8 cellular contexts compared by ENCODE assay signal in genomic region chr17:7842380-7842949, GRCh38. TPM values are rescaled to one million over a fixed set of nuclear protein-coding genes. Genes with fewer than 3 reads are reported as not detected.
DNase-seq lines count a peak whose midpoint lies in the region; ATAC-seq and TF ChIP-seq lines count a peak whose summit lies in the region.

No MANE protein-coding gene starts in this region.

- H3K4me1 ChIP-seq in heart right ventricle (peaks cover 15 to 66% (median 51%) of the 10 kb centered on the region in 9 donors), prostate gland (replicated peaks) (peaks cover 26% of the 10 kb centered on the region), urinary bladder (ENCODE audit: insufficient read depth) (no peaks in the 10 kb centered on the region)

- H3K27me3 ChIP-seq in heart right ventricle: no peaks in the 10 kb centered on the region
- H3K27me3 ChIP-seq in prostate gland (replicated peaks; ENCODE audit: insufficient read depth): no peaks in the 10 kb centered on the region

- 0% methylated on average over 37 of the region's 37 CpGs for WGBS in heart right ventricle, 2 donors
- under 1% methylated on average over 37 of the region's 37 CpGs for WGBS in prostate gland
- under 1% methylated on average over 37 of the region's 37 CpGs for WGBS in urinary bladder

- H3K27me3 Mint-ChIP-seq in activated naive CD8-positive, alpha-beta T cell treated with anti-CD3 and anti-CD28 coated beads, Interleukin-2, amount 10 ng/mL, durations not matched to agents 7 days and 5 days: no peaks in the 10 kb centered on the region

- H3K4me1 Mint-ChIP-seq in activated naive CD8-positive, alpha-beta T cell treated with anti-CD3 and anti-CD28 coated beads, Interleukin-2, amount 10 ng/mL, durations not matched to agents 7 days and 5 days: peaks cover 45% of the 10 kb centered on the region

- H3K9me3 ChIP-seq in SK-N-MC (ENCODE audit: low read depth, low read length) (no peaks in the 10 kb centered on the region), heart right ventricle (no peaks in the 10 kb centered on the region), prostate gland (no peaks in the 10 kb centered on the region)

- peak overlapping the region; percentile 100 for H3K4me3 Mint-ChIP-seq in activated naive CD8-positive, alpha-beta T cell treated with anti-CD3 and anti-CD28 coated beads, Interleukin-2, amount 10 ng/mL, durations not matched to agents 7 days and 5 days

- H3K27ac ChIP-seq in SK-N-MC (peak overlapping the region; percentile 92), heart right ventricle (peak overlapping the region; percentile 90 to 100 (median 97)), prostate gland (peak overlapping the region; percentile 98 to 99), urinary bladder (ENCODE audit: low read depth) (peak overlapping the region; percentile 98)

- H3K36me3 Mint-ChIP-seq in activated naive CD8-positive, alpha-beta T cell treated with anti-CD3 and anti-CD28 coated beads, Interleukin-2, amount 10 ng/mL, durations not matched to agents 7 days and 5 days: peaks cover 2% of the 10 kb centered on the region

- ATAC-seq in GM18505 (IDR thresholded peaks at IDR 0.05; ENCODE audit: unreplicated experiment) (peak; percentile 33), HG02981 (IDR thresholded peaks at IDR 0.05; ENCODE audit: unreplicated experiment) (peak; percentile 26), heart right ventricle (peak; percentile 1 to 28 (median 14))
- ATAC-seq in activated naive CD8-positive, alpha-beta T cell treated with anti-CD3 and anti-CD28 coated beads, Interleukin-2, amount 10 ng/mL, durations not matched to agents 7 days and 5 days (ENCODE audit: low read depth): peak; percentile 24

- H3K9ac ChIP-seq in SK-N-MC (ENCODE audit: insufficient read length): peak overlapping the region; percentile 92

- TF ChIP-seq CTCF in heart right ventricle (IDR thresholded peaks at IDR 0.05) (no peak), prostate gland (IDR thresholded peaks at IDR 0.05) (no peak)

- peak overlapping the region; percentile 99 for H3K27ac Mint-ChIP-seq in activated naive CD8-positive, alpha-beta T cell treated with anti-CD3 and anti-CD28 coated beads, Interleukin-2, amount 10 ng/mL, durations not matched to agents 7 days and 5 days

- no peaks in the 10 kb centered on the region for H3K9me3 Mint-ChIP-seq in activated naive CD8-positive, alpha-beta T cell treated with anti-CD3 and anti-CD28 coated beads, Interleukin-2, amount 10 ng/mL, durations not matched to agents 7 days and 5 days

- POLR2A ChIA-PET in activated naive CD8-positive, alpha-beta T cell treated with anti-CD3 and anti-CD28 coated beads, Interleukin-2, amount 10 ng/mL, durations not matched to agents 7 days and 5 days (lab: Charles Lee): interaction anchor here (0.5 to 1.7 kb wide), 10 partner anchors 9 to 331 kb away, joined by 3 to 6 read pairs (median 3); partner anchors contain the start of genes CNTROB, NAA38 and TRAPPC1

- H3K36me3 ChIP-seq in SK-N-MC (ENCODE audit: insufficient read depth, low read length): peaks cover 40% of the 10 kb centered on the region
- peaks cover 0 to 39% (median 17%) of the 10 kb centered on the region in 9 donors for H3K36me3 ChIP-seq in heart right ventricle
- H3K36me3 ChIP-seq in prostate gland: peaks cover 7 to 14% of the 10 kb centered on the region in 2 donors
- no peaks in the 10 kb centered on the region for H3K36me3 ChIP-seq in urinary bladder (ENCODE audit: insufficient read depth)

- intact Hi-C loops in heart right ventricle (cut with DNase I): loop anchor here in 4 of 10 donors (2.0 to 10.0 kb wide), 3 partner anchors 14 to 312 kb away; partner anchors contain the start of genes NAA38 (in 2 of the 4) and PER1 (in 2 of the 4)
- intact Hi-C loops in prostate gland (cut with DNase I): loop anchor here (5.0 to 10.0 kb wide), 2 partner anchors 312 to 495 kb away; partner anchors contain the start of gene PER1

- DNase-seq in SK-N-MC (ENCODE audit: low read depth, low spot score) (no peak), heart right ventricle (peak; percentile 53 to 81), prostate gland (ENCODE audit: low spot score) (peak; percentile 41), retina (no peak)
- DNase-seq in activated naive CD8-positive, alpha-beta T cell treated with anti-CD3 and anti-CD28 coated beads, Interleukin-2, amount 10 ng/mL, durations not matched to agents 7 days and 5 days: peak; percentile 80

- H3K4me3 ChIP-seq in SK-N-MC: peak overlapping the region; percentile 87
- peak overlapping the region; percentile 68 to 90 (median 76) for H3K4me3 ChIP-seq in heart right ventricle
- peak overlapping the region; percentile 67 to 72 for H3K4me3 ChIP-seq in prostate gland
- peak overlapping the region; percentile 56 for H3K4me3 ChIP-seq in urinary bladder (ENCODE audit: low read depth, low read length)

- TF ChIP-seq POLR2A in GM18505 (IDR thresholded peaks at IDR 0.05; ENCODE audit: borderline replicate concordance, extremely low read depth, insufficient read depth, insufficient read length) (peak; percentile 59), prostate gland (IDR thresholded peaks at IDR 0.05) (peak; percentile 24)

RNA-seq across cellular contexts. Expression of gene KDM6B, which starts 8.4 kb away (rescaled TPM):
- total RNA-seq in activated naive CD8-positive, alpha-beta T cell treated with anti-CD3 and anti-CD28 coated beads, Interleukin-2, amount 10 ng/mL, durations not matched to agents 7 days and 5 days: 10 to 100 TPM; 43.4 to 50.9 TPM
- total RNA-seq in heart right ventricle (10 to 100 TPM; 18.0 to 35.4 (median 26.9) TPM), prostate gland (10 to 100 TPM; 12.7 to 30.2 TPM), urinary bladder (7.9 TPM)
- polyA plus RNA-seq in heart right ventricle (10 to 100 TPM in 1 of 2 donors, 1 to 10 TPM in 1; 5.2 to 17.6 TPM), urinary bladder (17.3 TPM)

RNA-seq across cellular contexts. Expression of gene TMEM88, which starts 12.4 kb away (rescaled TPM):
- 1 to 10 TPM; 2.9 to 3.7 TPM for total RNA-seq in activated naive CD8-positive, alpha-beta T cell treated with anti-CD3 and anti-CD28 coated beads, Interleukin-2, amount 10 ng/mL, durations not matched to agents 7 days and 5 days
- total RNA-seq in heart right ventricle: 10 to 100 TPM; 12.3 to 47.4 (median 19.3) TPM
- polyA plus RNA-seq in heart right ventricle: 100 to 1,000 TPM; 121 to 298 TPM
- 10 to 100 TPM; 11.1 to 15.7 TPM for total RNA-seq in prostate gland
- 8.1 TPM for total RNA-seq in urinary bladder
- polyA plus RNA-seq in urinary bladder: 37.0 TPM

RNA-seq across cellular contexts. Expression of gene NAA38, which starts 14.9 kb away (rescaled TPM):
- 10 to 100 TPM; 62.1 to 71.7 TPM for total RNA-seq in activated naive CD8-positive, alpha-beta T cell treated with anti-CD3 and anti-CD28 coated beads, Interleukin-2, amount 10 ng/mL, durations not matched to agents 7 days and 5 days
- total RNA-seq in heart right ventricle (100 to 1,000 TPM in 1 of 10 donors, 10 to 100 TPM in 9; 59.2 to 115 (median 73.0) TPM), prostate gland (100 to 1,000 TPM in 1 of 2 donors, 10 to 100 TPM in 1; 74.6 to 163 TPM), urinary bladder (44.4 TPM)
- polyA plus RNA-seq in heart right ventricle (100 to 1,000 TPM; 108 to 167 TPM), urinary bladder (110 TPM)

RNA-seq across cellular contexts. Expression of gene CYB5D1, which starts 15.3 kb away (rescaled TPM):
- total RNA-seq in activated naive CD8-positive, alpha-beta T cell treated with anti-CD3 and anti-CD28 coated beads, Interleukin-2, amount 10 ng/mL, durations not matched to agents 7 days and 5 days: 1 to 10 TPM; 7.3 to 7.9 TPM
- total RNA-seq in heart right ventricle (10 to 100 TPM; 12.7 to 20.1 (median 16.0) TPM), prostate gland (10 to 100 TPM in 1 of 2 donors, 1 to 10 TPM in 1; 5.7 to 20.8 TPM), urinary bladder (6.9 TPM)
- polyA plus RNA-seq in heart right ventricle (10 to 100 TPM; 10.0 to 11.6 TPM), urinary bladder (12.5 TPM)

RNA-seq across cellular contexts. Expression of gene CHD3, which starts 46.1 kb away (rescaled TPM):
- 100 to 1,000 TPM; 194 to 199 TPM for total RNA-seq in activated naive CD8-positive, alpha-beta T cell treated with anti-CD3 and anti-CD28 coated beads, Interleukin-2, amount 10 ng/mL, durations not matched to agents 7 days and 5 days
- total RNA-seq in heart right ventricle: 10 to 100 TPM in 5 of 10 donors, 1 to 10 TPM in 5; 8.2 to 22.0 (median 10.4) TPM
- polyA plus RNA-seq in heart right ventricle: 10 to 100 TPM; 13.7 to 29.0 TPM
- total RNA-seq in prostate gland: 100 to 1,000 TPM; 166 to 196 TPM
- 84.8 TPM for total RNA-seq in urinary bladder
- polyA plus RNA-seq in urinary bladder: 109 TPM

Comparison
In these comparisons a context has a peak if more than half of its experiments do, and no peak if none do; other contexts are left out.
1. DNase-seq: peak in activated naive CD8-positive, alpha-beta T cell treated with anti-CD3 and anti-CD28 coated beads, Interleukin-2, amount 10 ng/mL, durations not matched to agents 7 days and 5 days (single experiment), heart right ventricle (2 of 2) and prostate gland (single experiment); none in SK-N-MC (single experiment) and retina (single experiment).
2. Peak in every context shown above with its lines, with median percentiles within 50 percentile points of each other: ATAC-seq, H3K27ac ChIP-seq and H3K4me3 ChIP-seq.